Comparison of ENCODE assay signal across 24 cellular contexts in genomic region chr16:71915350-71915749, GRCh38. TPM values are rescaled to one million over a fixed set of nuclear protein-coding genes. Genes with fewer than 3 reads are reported as not detected.
DNase-seq lines count a peak whose midpoint lies in the region; ATAC-seq, FAIRE-seq and TF ChIP-seq lines count a peak whose summit lies in the region.
"Had no signal": no experiment of that assay in that cellular context is flagged by ENCODE, and none has a peak within 500 bp of the region (broad histone marks: within the 10 kb centered on the region; RNA-seq: fewer than 3 reads in every experiment).

No MANE protein-coding gene starts in this region.

- no peak overlapping the region for H3K9ac ChIP-seq in HepG2 (ENCODE audit: insufficient read depth, low read depth, low read length)

- H3K27ac ChIP-seq in HepG2 (ENCODE audit: extremely low read length, insufficient read depth, low read length) (no peak overlapping the region), psoas muscle (peak overlapping the region; percentile 46), small intestine (ENCODE audit: low read depth in 1 of 2, low read length in 1 of 2) (no peak overlapping the region)
- H3K27ac ChIP-seq: 22Rv1, brain microvascular endothelial cell, hepatocyte had no signal

- peak; percentile 36 for ATAC-seq in activated CD4-positive, alpha-beta T cell treated with anti-CD3 and anti-CD28 coated beads for 36 hours
- no peak for ATAC-seq in WTC11
- no peak for ATAC-seq in HepG2
- peak in 2 of 4 donors; percentile 48 to 52 for ATAC-seq in psoas muscle

- H3K79me2 ChIP-seq in HepG2 (ENCODE audit: insufficient read depth, low read length), result peaks cover 97% of the 10 kb centered on the region

- in situ Hi-C loops in HepG2 (cut with HindIII; ENCODE audit: extremely low pct_ligation_motif_present, low pct_unique_long_range_greater_than_20kb), result no loop called here

- intact Hi-C loops in activated CD4-positive, alpha-beta T cell treated with anti-CD3 and anti-CD28 coated beads for 36 hours (cut with DNase I, micrococcal nuclease), result no loop called here
- intact Hi-C loops in HepG2 (cut with micrococcal nuclease; ENCODE audit: unreplicated experiment) (no loop called here), psoas muscle (cut with DNase I) (no loop called here)

- no peaks in the 10 kb centered on the region for H3K27me3 Mint-ChIP-seq in activated CD4-positive, alpha-beta T cell treated with anti-CD3 and anti-CD28 coated beads for 36 hours
- H3K27me3 Mint-ChIP-seq in WTC11 (ENCODE audit: low read depth), result no peaks in the 10 kb centered on the region
- H3K27me3 Mint-ChIP-seq: activated CD4-positive, alpha-beta T cell treated with anti-CD3 and anti-CD28 coated beads, Interleukin-2, amount 10 ng/mL, durations not matched to agents 24 days and 14 days; activated naive CD8-positive, alpha-beta T cell treated with anti-CD3 and anti-CD28 coated beads, Interleukin-2, amount 10 ng/mL, durations not matched to agents 7 days and 5 days; naive B cell had no signal

- CTCF ChIA-PET in activated CD4-positive, alpha-beta T cell treated with anti-CD3 and anti-CD28 coated beads for 36 hours (lab: Charles Lee), result interaction anchor here (1.4 to 2.1 kb wide), 4 partner anchors 10 to 46 kb away, joined by 3 to 8 read pairs (median 5); no protein-coding TSS in a partner anchor
- CTCF ChIA-PET in WTC11 (lab: Charles Lee), result no interaction called here
- CTCF ChIA-PET in HepG2 (lab: Yijun Ruan, JAX; ENCODE audit: low intra/inter-chr PET ratio, low total read pairs), result no interaction called here

- TF ChIP-seq EP300 in HepG2 (IDR thresholded peaks at IDR 0.05; ENCODE audit: low read depth in 2 of 2, low read length in 2 of 2) (no peak), HepG2 (CRISPR knock-in tag; IDR thresholded peaks at IDR 0.05; ENCODE audit: borderline replicate concordance) (no peak)

- H3K36me3 Mint-ChIP-seq in activated CD4-positive, alpha-beta T cell treated with anti-CD3 and anti-CD28 coated beads for 36 hours (ENCODE audit: low read depth), result peaks cover 70% of the 10 kb centered on the region
- peaks cover 77% of the 10 kb centered on the region for H3K36me3 Mint-ChIP-seq in WTC11

- H3K4me1 ChIP-seq in HepG2 (ENCODE audit: insufficient read depth, low read length), result peaks cover 54% of the 10 kb centered on the region
- H3K4me1 ChIP-seq in psoas muscle, result peaks cover 37% of the 10 kb centered on the region
- peaks cover 0 to 6% of the 10 kb centered on the region in 2 donors for H3K4me1 ChIP-seq in small intestine (ENCODE audit: control insufficient read depth in 2 of 2, insufficient read depth in 1 of 2, low read depth in 1 of 2, low read length in 1 of 2)
- H3K4me1 ChIP-seq: BE2C had no signal

- WGBS in HepG2 (ENCODE audit: low lambda C conversion rate), result 99% methylated on average over 2 of the region's 2 CpGs
- 85 to 89% (median 87%) methylated on average over 2 of the region's 2 CpGs for whole genome bisulfite sequencing in psoas muscle, 3 donors
- 93 to 96% (median 96%) methylated on average over 2 of the region's 2 CpGs for WGBS in small intestine, 3 donors

- H3K9me3 Mint-ChIP-seq in activated CD4-positive, alpha-beta T cell treated with anti-CD3 and anti-CD28 coated beads for 36 hours (ENCODE audit: low read depth), result no peaks in the 10 kb centered on the region
- H3K9me3 Mint-ChIP-seq in WTC11, result no peaks in the 10 kb centered on the region
- H3K9me3 Mint-ChIP-seq: activated CD4-positive, alpha-beta T cell treated with anti-CD3 and anti-CD28 coated beads, Interleukin-2, amount 10 ng/mL, durations not matched to agents 24 days and 14 days had no signal

- H3K27ac Mint-ChIP-seq in activated CD4-positive, alpha-beta T cell treated with anti-CD3 and anti-CD28 coated beads for 36 hours, result peak overlapping the region; percentile 76
- peak overlapping the region; percentile 69; the same call in 1 of the 2 replicates for H3K27ac Mint-ChIP-seq in WTC11
- H3K27ac Mint-ChIP-seq: activated naive CD8-positive, alpha-beta T cell treated with anti-CD3 and anti-CD28 coated beads, Interleukin-2, amount 10 ng/mL, durations not matched to agents 7 days and 5 days had no signal

- H3K4me3 Mint-ChIP-seq in activated CD4-positive, alpha-beta T cell treated with anti-CD3 and anti-CD28 coated beads for 36 hours, result no peak overlapping the region
- H3K4me3 Mint-ChIP-seq in WTC11, result no peak overlapping the region
- H3K4me3 Mint-ChIP-seq: activated CD4-positive, alpha-beta T cell treated with anti-CD3 and anti-CD28 coated beads, Interleukin-2, amount 10 ng/mL, durations not matched to agents 24 days and 14 days; activated naive CD8-positive, alpha-beta T cell treated with anti-CD3 and anti-CD28 coated beads, Interleukin-2, amount 10 ng/mL, durations not matched to agents 7 days and 5 days; naive B cell had no signal

- H3K4me2 ChIP-seq in HepG2 (ENCODE audit: low read depth, low read length), result no peak overlapping the region
- H3K4me2 ChIP-seq: hepatocyte had no signal

- TF ChIP-seq RAD21 in HepG2 (CRISPR knock-in tag; IDR thresholded peaks at IDR 0.05), result no peak

- no TSS peak for BruUV-seq in HepG2 (replicated peaks; lab: Mats Ljungman, UMichigan)

- H3K36me3 ChIP-seq in HepG2 (replicated peaks in 1 of 2; ENCODE audit: control insufficient read depth in 1 of 2, insufficient read depth in 2 of 2, low read length in 2 of 2) (peaks cover 20 to 44% of the 10 kb centered on the region in 2 experiments), psoas muscle (ENCODE audit: insufficient read depth in 1 of 2, low read depth in 1 of 2) (peaks cover 11 to 49% of the 10 kb centered on the region in 2 donors), small intestine (ENCODE audit: control insufficient read depth in 2 of 2, insufficient read depth in 2 of 2, low read length in 2 of 2) (peaks cover 3 to 20% of the 10 kb centered on the region in 2 donors)

- FAIRE-seq in HepG2 (lab: Jason Lieb, UNC) (no peak), small intestine (lab: Jason Lieb, UNC) (no peak)
- FAIRE-seq: H54, keratinocyte had no signal

- no peaks in the 10 kb centered on the region for H3K9me3 ChIP-seq in HepG2 (ENCODE audit: low read length)
- H3K9me3 ChIP-seq in psoas muscle, result no peaks in the 10 kb centered on the region
- no peaks in the 10 kb centered on the region for H3K9me3 ChIP-seq in small intestine (ENCODE audit: control insufficient read depth, low read depth)
- H3K9me3 ChIP-seq: BE2C had no signal

- H3K27me3 ChIP-seq in HepG2 (ENCODE audit: control insufficient read depth in 1 of 2, insufficient read depth in 2 of 2, low read length in 2 of 2), result no peaks in the 10 kb centered on the region
- H3K27me3 ChIP-seq in psoas muscle (ENCODE audit: insufficient read depth in 3 of 3, low read length in 2 of 3), result no peaks in the 10 kb centered on the region
- H3K27me3 ChIP-seq in small intestine (ENCODE audit: control insufficient read depth in 2 of 2, insufficient read depth in 2 of 2, low read length in 2 of 2), result no peaks in the 10 kb centered on the region
- H3K27me3 ChIP-seq: BE2C, brain microvascular endothelial cell, hepatocyte had no signal

- H3K4me1 Mint-ChIP-seq in activated CD4-positive, alpha-beta T cell treated with anti-CD3 and anti-CD28 coated beads for 36 hours, result peaks cover 44% of the 10 kb centered on the region
- H3K4me1 Mint-ChIP-seq in WTC11, result peaks cover 22% of the 10 kb centered on the region

- H3K4me3 ChIP-seq in HepG2 (replicated peaks in 1 of 3; ENCODE audit: insufficient read depth in 1 of 3, low read depth in 2 of 3, low read length in 3 of 3) (no peak overlapping the region), psoas muscle (no peak overlapping the region), small intestine (ENCODE audit: low read depth in 1 of 2, low read length in 2 of 2) (no peak overlapping the region)
- H3K4me3 ChIP-seq: hepatocyte, lung had no signal

- peaks cover 89% of the 10 kb centered on the region for H4K20me1 ChIP-seq in HepG2 (ENCODE audit: insufficient read depth, low read length)

- H2AFZ ChIP-seq in HepG2 (ENCODE audit: low read length), result no peak overlapping the region
- H2AFZ ChIP-seq: hepatocyte had no signal

- no peak for TF ChIP-seq POLR2A in HepG2 (IDR thresholded peaks at IDR 0.05; ENCODE audit: insufficient read depth in 1 of 2, low read depth in 2 of 2, low read length in 2 of 2)

- POLR2A ChIA-PET in activated CD4-positive, alpha-beta T cell treated with anti-CD3 and anti-CD28 coated beads for 36 hours (lab: Charles Lee), result no interaction called here
- POLR2A ChIA-PET in WTC11 (lab: Charles Lee) (no interaction called here), HepG2 (lab: Yijun Ruan, JAX) (interaction anchor here (0.7 kb wide), 1 partner anchor 147 kb away, joined by 3 read pairs; the partner anchor contains the start of gene HPR)

- TF ChIP-seq CTCF in WTC11 (IDR thresholded peaks at IDR 0.05) (no peak), HepG2 (CRISPR knock-in tag; IDR thresholded peaks at IDR 0.05) (no peak), psoas muscle (IDR thresholded peaks at IDR 0.05) (no peak)

- DNase-seq in activated CD4-positive, alpha-beta T cell treated with anti-CD3 and anti-CD28 coated beads for 36 hours, result no peak
- no peak for DNase-seq in activated CD4-positive, alpha-beta T cell treated with anti-CD3 and anti-CD28 coated beads, Interleukin-2, amount 50 U/mL, for 48 hours
- DNase-seq in WTC11 (ENCODE audit: low spot score) (no peak), HepG2 (ENCODE audit: low spot score) (no peak), psoas muscle (no peak), COLO829 (ENCODE audit: low spot score) (no peak), small intestine (no peak)
- DNase-seq in activated CD4-positive, alpha-beta T cell treated with anti-CD3 and anti-CD28 coated beads for 1 hour, result no peak
- DNase-seq: activated CD4-positive, alpha-beta T cell treated with anti-CD3 and anti-CD28 coated beads, Interleukin-2, amount 10 ng/mL, durations not matched to agents 24 days and 14 days; activated naive CD8-positive, alpha-beta T cell treated with anti-CD3 and anti-CD28 coated beads, Interleukin-2, amount 10 ng/mL, durations not matched to agents 7 days and 5 days; activated T-cell treated with anti-CD3 and anti-CD28 coated beads, Interleukin-2, amount 50 U/mL, for 1 hour; BE2C; brain microvascular endothelial cell; cortex of kidney; naive B cell; NCI-H1694 treated with DMSO at 0.1 percent for 48 hours; NCI-H774; SHP77; stimulated activated CD4-positive, alpha-beta T cell treated with anti-CD3 and anti-CD28 coated beads, Interleukin-4, amount 100 ng/mL, for 24 hours had no signal

RNA-seq across cellular contexts. Expression of gene IST1, which starts 20.0 kb away (rescaled TPM):
- total RNA-seq in activated CD4-positive, alpha-beta T cell treated with anti-CD3 and anti-CD28 coated beads for 36 hours, result 100 to 1,000 TPM; 170 to 179 TPM
- total RNA-seq in WTC11 (2021) (255 to 272 TPM (median 268 TPM) in 3 replicates), HepG2 (2016; rRNA removed; fragmentation: Illumina TruSeq; extraction: Trizol) (346 and 497 TPM in 2 replicates), psoas muscle (100 to 1,000 TPM in 1 of 4 donors, 10 to 100 TPM in 3; 69.2 to 111 (median 81.6) TPM)
- total RNA-seq in HepG2 (2016; cell fraction: cytosol; rRNA removed; fragmentation: Illumina TruSeq; extraction: Trizol; ENCODE audit: low read depth), result 49.2 and 50.3 TPM in 2 replicates
- 344 and 478 TPM in 2 replicates for total RNA-seq in HepG2 (2016; cell fraction: insoluble cytoplasmic fraction; rRNA removed; fragmentation: Illumina TruSeq; extraction: Trizol)
- total RNA-seq in HepG2 (2016; cell fraction: membrane; rRNA removed; fragmentation: Illumina TruSeq; extraction: Trizol), result 98.2 and 110 TPM in 2 replicates
- 217 and 218 TPM in 2 replicates for total RNA-seq in HepG2 (2016; cell fraction: nucleus; rRNA removed; fragmentation: Illumina TruSeq; extraction: Trizol)
- polyA plus RNA-seq in HepG2 (2011; rRNA removed) (402 and 415 TPM in 2 replicates), psoas muscle (100 to 1,000 TPM in 1 of 3 donors, 10 to 100 TPM in 2; 72.5 to 115 (median 85.4) TPM), small intestine (100 to 1,000 TPM; 112 to 158 (median 152) TPM)
- 246 and 321 TPM in 2 replicates for polyA plus RNA-seq in HepG2 (2011; cell fraction: cytosol; rRNA removed)
- polyA plus RNA-seq in HepG2 (2011; cell fraction: nucleus; rRNA removed), result 386 and 449 TPM in 2 replicates
- polyA plus RNA-seq in HepG2 (2012), result 250 and 252 TPM in 2 replicates
- 15.5 and 16.2 TPM in 2 replicates for polyA plus RNA-seq in HepG2 (2016; cell fraction: cytosol; fragmentation: Illumina TruSeq; extraction: Trizol; ENCODE audit: low read depth)
- 427 and 428 TPM in 2 replicates for polyA plus RNA-seq in HepG2 (2016; cell fraction: insoluble cytoplasmic fraction; fragmentation: Illumina TruSeq; extraction: Trizol; ENCODE audit: low read depth)
- 40.8 and 43.5 TPM in 2 replicates for polyA plus RNA-seq in HepG2 (2016; cell fraction: membrane; fragmentation: Illumina TruSeq; extraction: Trizol; ENCODE audit: low read depth)
- 440 and 473 TPM in 2 replicates for polyA plus RNA-seq in HepG2 (2016; cell fraction: nucleus; fragmentation: Illumina TruSeq; extraction: Trizol; ENCODE audit: insufficient read depth, low read depth)
- polyA minus RNA-seq in HepG2 (2011; rRNA and poly(A)+ RNA removed; ENCODE audit: low replicate concordance), result 132 and 270 TPM in 2 replicates
- 125 and 139 TPM in 2 replicates for polyA minus RNA-seq in HepG2 (2011; cell fraction: cytosol; rRNA and poly(A)+ RNA removed)
- polyA minus RNA-seq in HepG2 (2011; cell fraction: nucleus; rRNA and poly(A)+ RNA removed), result 242 and 297 TPM in 2 replicates

RNA-seq across cellular contexts. Expression of gene ZNF821, which starts 31.4 kb away (rescaled TPM):
- total RNA-seq in activated CD4-positive, alpha-beta T cell treated with anti-CD3 and anti-CD28 coated beads for 36 hours, result 1 to 10 TPM; 6.0 to 7.7 TPM
- total RNA-seq in WTC11 (2021) (14.1 to 16.2 TPM (median 15.4 TPM) in 3 replicates), HepG2 (2016; rRNA removed; fragmentation: Illumina TruSeq; extraction: Trizol) (6.0 and 7.0 TPM in 2 replicates), psoas muscle (1 to 10 TPM; 3.1 to 6.1 (median 4.3) TPM)
- 4.9 and 5.9 TPM in 2 replicates for total RNA-seq in HepG2 (2016; cell fraction: cytosol; rRNA removed; fragmentation: Illumina TruSeq; extraction: Trizol; ENCODE audit: low read depth)
- 6.5 and 7.8 TPM in 2 replicates for total RNA-seq in HepG2 (2016; cell fraction: insoluble cytoplasmic fraction; rRNA removed; fragmentation: Illumina TruSeq; extraction: Trizol)
- 9.7 and 9.9 TPM in 2 replicates for total RNA-seq in HepG2 (2016; cell fraction: membrane; rRNA removed; fragmentation: Illumina TruSeq; extraction: Trizol)
- 5.0 and 7.0 TPM in 2 replicates for total RNA-seq in HepG2 (2016; cell fraction: nucleus; rRNA removed; fragmentation: Illumina TruSeq; extraction: Trizol)
- polyA plus RNA-seq in HepG2 (2011; rRNA removed) (8.2 and 9.1 TPM in 2 replicates), psoas muscle (1 to 10 TPM in 2 of 3 donors, under 1 TPM in 1; 0.87 to 4.7 (median 3.0) TPM), small intestine (10 to 100 TPM in 2 of 3 donors, 1 to 10 TPM in 1; 7.2 to 15.7 (median 10.3) TPM)
- 7.8 and 7.9 TPM in 2 replicates for polyA plus RNA-seq in HepG2 (2011; cell fraction: cytosol; rRNA removed)
- polyA plus RNA-seq in HepG2 (2011; cell fraction: nucleus; rRNA removed), result 13.1 and 13.6 TPM in 2 replicates
- 4.8 and 7.2 TPM in 2 replicates for polyA plus RNA-seq in HepG2 (2012)
- polyA plus RNA-seq in HepG2 (2016; cell fraction: cytosol; fragmentation: Illumina TruSeq; extraction: Trizol; ENCODE audit: low read depth), result 3.0 and 3.2 TPM in 2 replicates
- polyA plus RNA-seq in HepG2 (2016; cell fraction: insoluble cytoplasmic fraction; fragmentation: Illumina TruSeq; extraction: Trizol; ENCODE audit: low read depth), result 5.8 and 7.3 TPM in 2 replicates
- polyA plus RNA-seq in HepG2 (2016; cell fraction: membrane; fragmentation: Illumina TruSeq; extraction: Trizol; ENCODE audit: low read depth), result 4.2 and 6.2 TPM in 2 replicates
- 7.5 and 8.7 TPM in 2 replicates for polyA plus RNA-seq in HepG2 (2016; cell fraction: nucleus; fragmentation: Illumina TruSeq; extraction: Trizol; ENCODE audit: insufficient read depth, low read depth)
- 4.7 and 11.8 TPM in 2 replicates for polyA minus RNA-seq in HepG2 (2011; rRNA and poly(A)+ RNA removed; ENCODE audit: low replicate concordance)
- 5.3 and 5.9 TPM in 2 replicates for polyA minus RNA-seq in HepG2 (2011; cell fraction: cytosol; rRNA and poly(A)+ RNA removed)
- 9.3 and 11.5 TPM in 2 replicates for polyA minus RNA-seq in HepG2 (2011; cell fraction: nucleus; rRNA and poly(A)+ RNA removed)
